ENCODE assay signal across 27 cellular contexts in genomic region chrX:105634180-105634579, GRCh38.
"Had no signal": no experiment of that assay in that cellular context is flagged by ENCODE, and none has a peak within 500 bp of the region (broad histone marks: within the 10 kb centered on the region; RNA-seq: fewer than 3 reads in every experiment).

No MANE protein-coding gene starts in this region.

- DNase-seq: activated CD4-positive, alpha-beta memory T cell treated with anti-CD3 and anti-CD28 coated beads for 36 hours; activated CD4-positive, alpha-beta T cell treated with anti-CD3 and anti-CD28 coated beads for 36 hours; activated CD4-positive, alpha-beta T cell treated with anti-CD3 and anti-CD28 coated beads, Interleukin-2, amount 10 ng/mL, durations not matched to agents 7 days and 5 days; activated CD8-positive, alpha-beta memory T cell treated with anti-CD3 and anti-CD28 coated beads, Interleukin-2, amount 50 U/mL, for 4 hours; activated effector memory CD4-positive, alpha-beta T cell treated with Interleukin-2 at 50 U/mL for 16 hours; activated naive CD4-positive, alpha-beta T cell treated with anti-CD3 and anti-CD28 coated beads, Interleukin-2, amount 10 ng/mL, durations not matched to agents 7 days and 5 days; activated T-cell treated with anti-CD3 and anti-CD28 coated beads, Interleukin-2, amount 50 U/mL, for 48 hours; amniotic stem cell; aorta; brain microvascular endothelial cell; central memory CD4-positive, alpha-beta T cell; NCI-H1092 treated with DMSO at 0.1 percent for 48 hours; NCI-H1417; NCI-H146; NCI-H187; NCI-H2029 treated with DMSO at 0.1 percent for 48 hours; NCI-H2107; NCI-H226; NCI-H446 treated with DMSO at 0.1 percent for 48 hours; NCI-H524 treated with DMSO at 0.1 percent for 48 hours; Right ventricle myocardium superior; SW 1271; T1000 had no signal

- H3K27me3 ChIP-seq: brain microvascular endothelial cell had no signal

- H3K27ac ChIP-seq: brain microvascular endothelial cell had no signal

- ATAC-seq: activated CD4-positive, alpha-beta T cell treated with anti-CD3 and anti-CD28 coated beads for 36 hours; activated CD4-positive, CD25-positive, alpha-beta regulatory T cell treated with anti-CD3 and anti-CD28 coated beads, Interleukin-2, amount 50 U/mL, for 24 hours; K562 had no signal

- H3K36me3 Mint-ChIP-seq: activated CD4-positive, alpha-beta memory T cell treated with anti-CD3 and anti-CD28 coated beads for 36 hours; activated naive CD4-positive, alpha-beta T cell treated with anti-CD3 and anti-CD28 coated beads, Interleukin-2, amount 10 ng/mL, durations not matched to agents 7 days and 5 days; activated naive CD8-positive, alpha-beta T cell had no signal

- H3K36me3 ChIP-seq: brain microvascular endothelial cell had no signal

- H3K27me3 Mint-ChIP-seq: activated CD4-positive, alpha-beta memory T cell treated with anti-CD3 and anti-CD28 coated beads for 36 hours; activated CD4-positive, alpha-beta T cell treated with anti-CD3 and anti-CD28 coated beads for 36 hours; activated CD4-positive, alpha-beta T cell treated with anti-CD3 and anti-CD28 coated beads, Interleukin-2, amount 10 ng/mL, durations not matched to agents 7 days and 5 days; activated naive CD4-positive, alpha-beta T cell treated with anti-CD3 and anti-CD28 coated beads, Interleukin-2, amount 10 ng/mL, durations not matched to agents 7 days and 5 days; activated naive CD8-positive, alpha-beta T cell had no signal

- H3K27ac Mint-ChIP-seq: activated CD4-positive, alpha-beta memory T cell treated with anti-CD3 and anti-CD28 coated beads for 36 hours; activated CD4-positive, alpha-beta T cell treated with anti-CD3 and anti-CD28 coated beads for 36 hours; activated CD4-positive, alpha-beta T cell treated with anti-CD3 and anti-CD28 coated beads, Interleukin-2, amount 10 ng/mL, durations not matched to agents 7 days and 5 days; activated naive CD4-positive, alpha-beta T cell treated with anti-CD3 and anti-CD28 coated beads, Interleukin-2, amount 10 ng/mL, durations not matched to agents 7 days and 5 days; activated naive CD8-positive, alpha-beta T cell had no signal

- H3K9me3 Mint-ChIP-seq: activated CD4-positive, alpha-beta T cell treated with anti-CD3 and anti-CD28 coated beads, Interleukin-2, amount 10 ng/mL, durations not matched to agents 7 days and 5 days; activated naive CD4-positive, alpha-beta T cell treated with anti-CD3 and anti-CD28 coated beads, Interleukin-2, amount 10 ng/mL, durations not matched to agents 7 days and 5 days had no signal

- H3K4me3 Mint-ChIP-seq: activated CD4-positive, alpha-beta memory T cell treated with anti-CD3 and anti-CD28 coated beads for 36 hours; activated CD4-positive, alpha-beta T cell treated with anti-CD3 and anti-CD28 coated beads for 36 hours; activated CD4-positive, alpha-beta T cell treated with anti-CD3 and anti-CD28 coated beads, Interleukin-2, amount 10 ng/mL, durations not matched to agents 7 days and 5 days; activated naive CD4-positive, alpha-beta T cell treated with anti-CD3 and anti-CD28 coated beads, Interleukin-2, amount 10 ng/mL, durations not matched to agents 7 days and 5 days; activated naive CD8-positive, alpha-beta T cell had no signal

- FAIRE-seq: K562, TTC549 had no signal

- H3K4me1 Mint-ChIP-seq: activated CD4-positive, alpha-beta T cell treated with anti-CD3 and anti-CD28 coated beads for 36 hours; activated CD4-positive, alpha-beta T cell treated with anti-CD3 and anti-CD28 coated beads, Interleukin-2, amount 10 ng/mL, durations not matched to agents 7 days and 5 days; activated naive CD4-positive, alpha-beta T cell treated with anti-CD3 and anti-CD28 coated beads, Interleukin-2, amount 10 ng/mL, durations not matched to agents 7 days and 5 days had no signal

- H3K4me3 ChIP-seq: K562 had no signal
